ENCODE assay signal across 23 cellular contexts in genomic region chr5:148484651-148485050, GRCh38.
"Had no signal": no experiment of that assay in that cellular context is flagged by ENCODE, and none has a peak within 500 bp of the region (broad histone marks: within the 10 kb centered on the region; RNA-seq: fewer than 3 reads in every experiment).

No MANE protein-coding gene starts in this region.

- ATAC-seq: effector memory CD8-positive, alpha-beta T cell; gastroesophageal sphincter; heart right ventricle; left cardiac atrium; left lung; naive thymus-derived CD4-positive, alpha-beta T cell; right lobe of liver; stimulated activated naive B cell treated with anti-CD40 and anti-IgM and Interleukin-4, amounts not matched to agents 10 μg/mL and 1 μg/mL and 100 μg/mL, for 72 hours; upper lobe of right lung had no signal

- DNase-seq: cortex of kidney; effector memory CD8-positive, alpha-beta T cell; glutamatergic neuron; heart right ventricle; hippocampal formation; left cardiac atrium; left lung; mammary epithelial cell; mesendoderm; midbrain; naive thymus-derived CD4-positive, alpha-beta T cell; right lobe of liver; small intestine; stimulated activated CD4-positive, alpha-beta T cell treated with anti-CD3 and anti-CD28 coated beads, Interleukin-15, amount 100 ng/mL, for 24 hours; stimulated activated CD4-positive, alpha-beta T cell treated with anti-CD3 and anti-CD28 coated beads, Interleukin-2, amount 100 ng/mL, for 48 hours; stimulated activated naive B cell treated with anti-CD40 and anti-IgM and Interleukin-4, amounts not matched to agents 10 μg/mL and 1 μg/mL and 100 μg/mL, for 72 hours; upper lobe of right lung; uterus had no signal

- H3K9me3 ChIP-seq: gastroesophageal sphincter, heart right ventricle, left lung, right lobe of liver, thoracic aorta, tibial nerve, upper lobe of right lung, uterus had no signal

- H3K27me3 ChIP-seq: gastroesophageal sphincter, left lung, right lobe of liver, uterus had no signal

- H3K27ac ChIP-seq: gastroesophageal sphincter, heart right ventricle, left lung, neural progenitor cell, parathyroid adenoma, right lobe of liver, thoracic aorta, tibial nerve, upper lobe of right lung, uterus had no signal

- H3K4me3 ChIP-seq: gastroesophageal sphincter, heart right ventricle, left lung, neural progenitor cell, right lobe of liver, thoracic aorta, tibial nerve, upper lobe of right lung, uterus had no signal

- H3K36me3 ChIP-seq: gastroesophageal sphincter, heart right ventricle, left lung, neural progenitor cell, right lobe of liver, thoracic aorta, tibial nerve, upper lobe of right lung, uterus had no signal

- H3K4me1 ChIP-seq: parathyroid adenoma, tibial nerve, upper lobe of right lung, uterus had no signal
